11 cellular contexts compared by ENCODE assay signal in the genomic region with DNA sequence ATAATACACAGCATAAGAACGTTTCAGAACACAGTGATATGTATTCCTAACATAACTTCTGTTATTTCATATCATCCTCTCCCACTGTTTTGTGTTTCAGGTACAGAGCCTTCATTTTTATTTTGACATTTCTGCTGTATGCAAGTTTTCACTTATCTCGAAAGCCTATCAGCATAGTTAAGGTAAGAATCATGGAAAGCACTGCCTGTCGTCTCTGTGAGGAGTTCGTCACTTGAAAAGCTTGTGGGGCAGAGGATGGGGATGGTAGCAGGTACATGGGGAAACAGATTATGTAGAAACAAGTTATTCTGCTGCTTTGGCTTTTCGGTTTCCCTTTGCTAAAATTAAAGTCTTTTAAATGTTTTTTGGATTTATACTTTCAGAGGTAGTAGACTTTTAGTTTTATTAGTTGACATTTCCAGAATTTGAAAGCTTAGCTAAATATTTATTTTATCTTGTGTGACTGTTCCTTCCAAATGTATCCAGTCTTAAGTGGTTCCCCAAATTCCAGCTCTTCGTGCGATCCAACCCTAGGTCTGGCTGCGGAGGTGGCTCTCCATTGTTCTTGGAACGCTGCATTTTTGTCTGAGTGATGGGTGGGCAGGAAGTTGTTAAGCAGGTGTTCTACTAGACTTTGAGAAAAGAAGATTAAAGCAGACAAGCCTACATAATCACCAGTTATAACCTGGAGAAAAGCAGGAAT. TPM values are rescaled to one million over a fixed set of nuclear protein-coding genes. Genes with fewer than 3 reads are reported as not detected.
A peak's percentile ranks its signal among the peaks of the same experiment; 100 is the strongest.
DNase-seq lines count a peak whose midpoint lies in the region; ATAC-seq and TF ChIP-seq lines count a peak whose summit lies in the region.
"Had no signal": no experiment of that assay in that cellular context is flagged by ENCODE, and none has a peak within 500 bp of the region (broad histone marks: within the 10 kb centered on the region; RNA-seq: fewer than 3 reads in every experiment).

No MANE protein-coding gene starts in this region.

- intact Hi-C loops in psoas muscle (cut with DNase I) = loop anchor here in 1 of 2 donors (10.0 kb wide), 1 partner anchor 291 kb away; no protein-coding TSS in a partner anchor

- DNase-seq in DMS79 treated with DMSO at 0.1 percent for 48 hours (lab: John Stamatoyannopoulos, UW) (peak; percentile 9), DMS79 (lab: John Stamatoyannopoulos, UW) (no peak), NCI-H2081 treated with DMSO at 0.1 percent for 48 hours (lab: John Stamatoyannopoulos, UW) (peak; percentile 13), psoas muscle (no peak), SK-N-DZ (ENCODE audit: low spot score) (no peak), inferior parietal cortex (ENCODE audit: extremely low spot score) (no peak)
- DNase-seq: 8988T had no signal

- TF ChIP-seq POLR2A in gastroesophageal sphincter (IDR thresholded peaks at IDR 0.05) = no peak

- ATAC-seq in gastroesophageal sphincter = no peak
- no peak for ATAC-seq in psoas muscle
- ATAC-seq in HG02884 (IDR thresholded peaks at IDR 0.05; ENCODE audit: unreplicated experiment) = no peak

- WGBS in gastroesophageal sphincter (ENCODE audit: low coverage in 1 of 2), 2 donors = 31 to 52% methylated on average over 9 of the region's 9 CpGs
- 80 to 87% (median 82%) methylated on average over 9 of the region's 9 CpGs for WGBS in psoas muscle, 3 donors

- peaks cover 0 to 12% of the 10 kb centered on the region in 2 donors for H3K36me3 ChIP-seq in gastroesophageal sphincter
- peaks cover 0 to 13% of the 10 kb centered on the region in 2 donors for H3K36me3 ChIP-seq in psoas muscle (ENCODE audit: insufficient read depth in 1 of 2, low read depth in 1 of 2)
- H3K36me3 ChIP-seq: ovary had no signal

- H3K9me3 ChIP-seq in gastroesophageal sphincter (no peaks in the 10 kb centered on the region), psoas muscle (no peaks in the 10 kb centered on the region)
- H3K9me3 ChIP-seq: ovary had no signal

- TF ChIP-seq EP300 in gastroesophageal sphincter (IDR thresholded peaks at IDR 0.05) = no peak

- no peak for TF ChIP-seq CTCF in gastroesophageal sphincter (IDR thresholded peaks at IDR 0.05)
- no peak for TF ChIP-seq CTCF in psoas muscle (IDR thresholded peaks at IDR 0.05)

- H3K27ac ChIP-seq in gastroesophageal sphincter (peak overlapping the region in 3 of 4 donors; percentile 78 to 85 (median 79)), psoas muscle (peak overlapping the region; percentile 88)

- H3K4me3 ChIP-seq in gastroesophageal sphincter = no peak overlapping the region
- H3K4me3 ChIP-seq in psoas muscle = peak overlapping the region; percentile 47
- H3K4me3 ChIP-seq: K562 had no signal

- H3K4me1 ChIP-seq in gastroesophageal sphincter (peaks cover 0 to 45% (median 0%) of the 10 kb centered on the region in 3 donors), psoas muscle (peaks cover 47% of the 10 kb centered on the region)

- H3K27me3 ChIP-seq in gastroesophageal sphincter (no peaks in the 10 kb centered on the region), psoas muscle (ENCODE audit: insufficient read depth in 3 of 3, low read length in 2 of 3) (no peaks in the 10 kb centered on the region)
- H3K27me3 ChIP-seq: ovary had no signal

RNA-seq across cellular contexts. Expression of a gene that starts 12.2 kb away (rescaled TPM):
- 1 to 10 TPM; 3.7 to 7.8 (median 4.3) TPM for total RNA-seq in gastroesophageal sphincter
- total RNA-seq in psoas muscle = 10 to 100 TPM in 2 of 4 donors, 1 to 10 TPM in 2; 8.0 to 18.9 (median 9.4) TPM
- 1 to 10 TPM; 1.6 to 6.5 (median 3.8) TPM for polyA plus RNA-seq in psoas muscle
- 3.5 and 4.2 TPM in 2 replicates for polyA plus RNA-seq in SK-N-DZ (2014; cell fraction: cytosol; rRNA removed)
- 3.6 and 6.2 TPM in 2 replicates for polyA plus RNA-seq in SK-N-DZ (2014; cell fraction: nucleus; rRNA removed)

RNA-seq across cellular contexts. Expression of a gene that starts 29.8 kb away (rescaled TPM):
- total RNA-seq in gastroesophageal sphincter (1 to 10 TPM in 2 of 4 donors, under 1 TPM in 1, not detected in 1; 0.99 to 1.9 (median 1.9) TPM), psoas muscle (under 1 TPM in 1 of 4 donors, not detected in 3; 0.29 TPM)
- under 1 TPM in 1 of 3 donors, not detected in 2; 0.08 TPM for polyA plus RNA-seq in psoas muscle
- polyA plus RNA-seq in SK-N-DZ (2014; cell fraction: cytosol; rRNA removed) = 0.03 and 0.85 TPM in 2 replicates
- 0.45 and 1.3 TPM in 2 replicates for polyA plus RNA-seq in SK-N-DZ (2014; cell fraction: nucleus; rRNA removed)
- total RNA-seq: K562 had no signal

Comparison
In these comparisons a context has a peak if more than half of its experiments do, and no peak if none do; other contexts are left out.
1. DNase-seq: peak in DMS79 treated with DMSO at 0.1 percent for 48 hours (single experiment) and NCI-H2081 treated with DMSO at 0.1 percent for 48 hours (single experiment); none in DMS79 (single experiment), psoas muscle (0 of 2), SK-N-DZ (single experiment) and inferior parietal cortex (single experiment).